In genomic region chr3:135966349-135966695, GRCh38 we compare ENCODE assay signal across 8 cellular contexts. TPM values are rescaled to one million over a fixed set of nuclear protein-coding genes. Genes with fewer than 3 reads are reported as not detected.
DNase-seq lines count a peak whose midpoint lies in the region; ATAC-seq and TF ChIP-seq lines count a peak whose summit lies in the region.

No MANE protein-coding gene starts in this region.

- no peak overlapping the region for H3K27ac Mint-ChIP-seq in activated CD4-positive, alpha-beta memory T cell treated with anti-CD3 and anti-CD28 coated beads for 36 hours

- no peaks in the 10 kb centered on the region for H3K36me3 Mint-ChIP-seq in activated CD4-positive, alpha-beta memory T cell treated with anti-CD3 and anti-CD28 coated beads for 36 hours

- H3K4me3 Mint-ChIP-seq in activated CD4-positive, alpha-beta memory T cell treated with anti-CD3 and anti-CD28 coated beads for 36 hours, result peak overlapping the region; percentile 58

- peaks cover 0 to 35% (median 17%) of the 10 kb centered on the region in 9 donors for H3K4me1 ChIP-seq in heart right ventricle

- POLR2A ChIA-PET in activated CD4-positive, alpha-beta memory T cell treated with anti-CD3 and anti-CD28 coated beads for 36 hours (lab: Charles Lee), result no interaction called here

- H3K9me3 Mint-ChIP-seq in activated CD4-positive, alpha-beta memory T cell treated with anti-CD3 and anti-CD28 coated beads for 36 hours, result peaks cover 10% of the 10 kb centered on the region

- CTCF ChIA-PET in activated CD4-positive, alpha-beta memory T cell treated with anti-CD3 and anti-CD28 coated beads for 36 hours (lab: Charles Lee), result interaction anchor here (0.6 to 1.5 kb wide), 2 partner anchors 77 to 1048 kb away, joined by 4 read pairs; no protein-coding TSS in a partner anchor

- DNase-seq in GM06990 (ENCODE audit: extremely low read depth, insufficient read length), result no peak
- DNase-seq in activated CD4-positive, alpha-beta memory T cell treated with anti-CD3 and anti-CD28 coated beads for 36 hours, result no peak
- peak in 1 of 2 donors; percentile 53 for DNase-seq in heart right ventricle
- no peak for DNase-seq in retinal pigment epithelial cell (ENCODE audit: low read depth)
- no peak for DNase-seq in COR-L47 (lab: John Stamatoyannopoulos, UW)
- DNase-seq in stimulated activated CD4-positive, alpha-beta T cell treated with anti-CD3 and anti-CD28 coated beads, Interleukin-4, amount 100 ng/mL, for 4 hours, result no peak

- H3K27me3 Mint-ChIP-seq in activated CD4-positive, alpha-beta memory T cell treated with anti-CD3 and anti-CD28 coated beads for 36 hours, result peaks cover 28% of the 10 kb centered on the region

- ATAC-seq in HG02759 (IDR thresholded peaks at IDR 0.05; ENCODE audit: unreplicated experiment), result peak; percentile 7
- ATAC-seq in heart right ventricle, result peak in 6 of 8 donors; percentile 6 to 41 (median 26)
- ATAC-seq in HG03457 (IDR thresholded peaks at IDR 0.05; ENCODE audit: unreplicated experiment), result no peak

- WGBS in heart right ventricle, 2 donors, result 0% methylated on average over 29 of the region's 29 CpGs

- H3K4me3 ChIP-seq in GM06990 (replicated peaks; ENCODE audit: low read depth, low read length) (peak overlapping the region; percentile 59), heart right ventricle (peak overlapping the region; percentile 66 to 87 (median 76)), retinal pigment epithelial cell (ENCODE audit: low read length) (peak overlapping the region; percentile 78)

- peak overlapping the region; percentile 42 to 94 (median 90) for H3K27ac ChIP-seq in heart right ventricle

- intact Hi-C loops in activated CD4-positive, alpha-beta memory T cell treated with anti-CD3 and anti-CD28 coated beads for 36 hours (cut with micrococcal nuclease), result loop anchor here (5.0 kb wide), 1 partner anchor 896 kb away; the partner anchor contains the start of gene NCK1
- intact Hi-C loops in heart right ventricle (cut with DNase I), result loop anchor here in 7 of 10 donors (1.0 to 5.0 kb wide), 5 partner anchors 56 to 796 kb away; partner anchors contain the start of gene MSL2 (in 1 of the 7)

- peaks cover 0 to 4% (median 0%) of the 10 kb centered on the region in 11 donors for H3K9me3 ChIP-seq in heart right ventricle

- no peaks in the 10 kb centered on the region; the same call in 1 of the 2 replicates for H3K27me3 ChIP-seq in GM06990 (replicated peaks; ENCODE audit: control insufficient read depth, insufficient read depth, low read length)
- H3K27me3 ChIP-seq in heart right ventricle, result peaks cover 0 to 17% (median 0%) of the 10 kb centered on the region in 7 donors

- H3K4me1 Mint-ChIP-seq in activated CD4-positive, alpha-beta memory T cell treated with anti-CD3 and anti-CD28 coated beads for 36 hours (ENCODE audit: low read depth), result peaks cover 10% of the 10 kb centered on the region

- no peak for TF ChIP-seq CTCF in GM06990 (IDR thresholded peaks at IDR 0.05; ENCODE audit: insufficient read depth, low read length, poor library complexity, severe bottlenecking)
- TF ChIP-seq CTCF in heart right ventricle (IDR thresholded peaks at IDR 0.05), result peak in 3 of 9 donors; percentile 9 to 14 (median 11)
- TF ChIP-seq CTCF in retinal pigment epithelial cell (conservative IDR thresholded peaks at IDR 0.05; ENCODE audit: low read depth, low read length), result no peak

- H3K36me3 ChIP-seq in GM06990 (ENCODE audit: control insufficient read depth, insufficient read depth, low read length) (no peaks in the 10 kb centered on the region), heart right ventricle (no peaks in the 10 kb centered on the region)

RNA-seq across cellular contexts. Expression of gene PPP2R3A, which starts 0.8 kb away (rescaled TPM):
- total RNA-seq in activated CD4-positive, alpha-beta memory T cell treated with anti-CD3 and anti-CD28 coated beads for 36 hours, result under 1 TPM; 0.17 to 0.33 TPM
- 100 to 1,000 TPM in 7 of 10 donors, 10 to 100 TPM in 3; 59.7 to 148 (median 115) TPM for total RNA-seq in heart right ventricle
- polyA plus RNA-seq in heart right ventricle, result 10 to 100 TPM in 1 of 2 donors, 1 to 10 TPM in 1; 4.9 to 13.3 TPM

Comparison
In these comparisons a context has a peak if more than half of its experiments do, and no peak if none do; other contexts are left out.
1. RNA of gene PPP2R3A, which starts 0.8 kb away (total RNA-seq): 59.7 to 148 TPM in heart right ventricle; 0.17 to 0.33 TPM in activated CD4-positive, alpha-beta memory T cell treated with anti-CD3 and anti-CD28 coated beads for 36 hours; every median in the first group is over 10 times any median in the second.
2. Peak in every context shown above with its lines, with median percentiles within 50 percentile points of each other: H3K4me3 ChIP-seq.